Comparison of ENCODE assay signal across 14 cellular contexts in genomic region chr2:145563752-145564615, GRCh38.
A peak's percentile ranks its signal among the peaks of the same experiment; 100 is the strongest.
DNase-seq lines count a peak whose midpoint lies in the region; ATAC-seq and TF ChIP-seq lines count a peak whose summit lies in the region.
"Had no signal": no experiment of that assay in that cellular context is flagged by ENCODE, and none has a peak within 500 bp of the region (broad histone marks: within the 10 kb centered on the region; RNA-seq: fewer than 3 reads in every experiment).

No MANE protein-coding gene starts in this region.

- intact Hi-C loops in mucosa of descending colon (cut with DNase I, micrococcal nuclease): no loop called here

- H3K4me3 ChIP-seq in DND-41 (ENCODE audit: low read depth in 1 of 2, low read length in 2 of 2): no peak overlapping the region
- H3K4me3 ChIP-seq in mucosa of descending colon: no peak overlapping the region
- H3K4me3 ChIP-seq: BLaER1 treated with 17β-estradiol and CSF1 and Interleukin-3, amounts not matched to agents 10 nM and 100 nM had no signal

- H3K79me2 ChIP-seq in DND-41 (ENCODE audit: insufficient read depth, low read length): no peaks in the 10 kb centered on the region

- H3K27ac ChIP-seq in DND-41 (ENCODE audit: low read length): 0 out of 2 replicates have a peak overlapping the region, but pooled peaks have one; percentile 15
- H3K27ac ChIP-seq: BLaER1 treated with 17β-estradiol and CSF1 and Interleukin-3, amounts not matched to agents 10 nM and 100 nM had no signal

- peak; percentile 21 for DNase-seq in DND-41
- DNase-seq in NCI-H2171 treated with DMSO at 0.1 percent for 48 hours (lab: John Stamatoyannopoulos, UW): peak; percentile 73
- DNase-seq in chondrocyte (ENCODE audit: low spot score): no peak
- no peak for DNase-seq in omental fat pad (ENCODE audit: low spot score)
- DNase-seq in 8988T: no peak
- no peak for DNase-seq in HCEC 1CT
- no peak for DNase-seq in stimulated activated naive B cell treated with anti-CD40 and anti-IgM and Interleukin-4, amounts not matched to agents 10 μg/mL and 1 μg/mL and 100 μg/mL, for 72 hours
- DNase-seq in mucosa of descending colon: no peak
- DNase-seq: activated CD8-positive, alpha-beta memory T cell treated with anti-CD3 and anti-CD28 coated beads, Interleukin-2, amount 50 U/mL, for 4 hours; amygdala; stimulated activated CD4-positive, alpha-beta T cell treated with anti-CD3 and anti-CD28 coated beads, Interleukin-2, amount 100 ng/mL, for 48 hours had no signal

- no peaks in the 10 kb centered on the region for H3K27me3 ChIP-seq in DND-41 (ENCODE audit: insufficient read depth, low read length, poor library complexity)
- H3K27me3 ChIP-seq: BLaER1 treated with 17β-estradiol and CSF1 and Interleukin-3, amounts not matched to agents 10 nM and 100 nM had no signal

- no peak for TF ChIP-seq CTCF in DND-41 (IDR thresholded peaks at IDR 0.05; ENCODE audit: borderline replicate concordance, extremely low read depth, low read length, poor library complexity, severe bottlenecking)
- TF ChIP-seq CTCF in chondrocyte (IDR thresholded peaks at IDR 0.05): no peak
- TF ChIP-seq CTCF in omental fat pad (IDR thresholded peaks at IDR 0.05): no peak
- TF ChIP-seq CTCF in mucosa of descending colon (IDR thresholded peaks at IDR 0.05): no peak

- peak overlapping the region; percentile 17 for H3K27ac Mint-ChIP-seq in chondrocyte (ENCODE audit: unreplicated experiment)
- no peak overlapping the region for H3K27ac Mint-ChIP-seq in stimulated activated naive B cell treated with anti-CD40 and anti-IgM and Interleukin-4, amounts not matched to agents 10 μg/mL and 1 μg/mL and 100 μg/mL, for 72 hours
- H3K27ac Mint-ChIP-seq: T-helper 2 cell treated with Interferon-gamma antibody and Interleukin-4, amounts not matched to agents 5 μg/mL and 100 μg/mL, for 36 hours had no signal

- H3K9me3 ChIP-seq in DND-41 (ENCODE audit: insufficient read depth, low read length, severe bottlenecking): no peaks in the 10 kb centered on the region
- no peaks in the 10 kb centered on the region for H3K9me3 ChIP-seq in mucosa of descending colon
- H3K9me3 ChIP-seq: BLaER1 treated with 17β-estradiol and CSF1 and Interleukin-3, amounts not matched to agents 10 nM and 100 nM had no signal

- no peaks in the 10 kb centered on the region for H3K36me3 Mint-ChIP-seq in chondrocyte (ENCODE audit: low read depth)
- H3K36me3 Mint-ChIP-seq in stimulated activated naive B cell treated with anti-CD40 and anti-IgM and Interleukin-4, amounts not matched to agents 10 μg/mL and 1 μg/mL and 100 μg/mL, for 72 hours: no peaks in the 10 kb centered on the region

- H3K4me1 ChIP-seq in DND-41 (ENCODE audit: insufficient read depth, low read length) (no peaks in the 10 kb centered on the region), mucosa of descending colon (ENCODE audit: low read depth) (no peaks in the 10 kb centered on the region)
- H3K4me1 ChIP-seq: BLaER1 treated with 17β-estradiol and CSF1 and Interleukin-3, amounts not matched to agents 10 nM and 100 nM had no signal

- no peaks in the 10 kb centered on the region for H3K9me3 Mint-ChIP-seq in chondrocyte (ENCODE audit: low read depth)
- H3K9me3 Mint-ChIP-seq in stimulated activated naive B cell treated with anti-CD40 and anti-IgM and Interleukin-4, amounts not matched to agents 10 μg/mL and 1 μg/mL and 100 μg/mL, for 72 hours: no peaks in the 10 kb centered on the region
- H3K9me3 Mint-ChIP-seq: T-helper 2 cell treated with Interferon-gamma antibody and Interleukin-4, amounts not matched to agents 5 μg/mL and 100 μg/mL, for 36 hours had no signal

- H3K36me3 ChIP-seq in DND-41 (ENCODE audit: insufficient read depth, low read length) (no peaks in the 10 kb centered on the region), mucosa of descending colon (ENCODE audit: low read depth) (no peaks in the 10 kb centered on the region)
- H3K36me3 ChIP-seq: BLaER1 treated with 17β-estradiol and CSF1 and Interleukin-3, amounts not matched to agents 10 nM and 100 nM had no signal

- no peak overlapping the region for H2AFZ ChIP-seq in DND-41 (ENCODE audit: low read depth, low read length)

- H4K20me1 ChIP-seq in DND-41 (ENCODE audit: insufficient read depth, low read length): no peaks in the 10 kb centered on the region
- H4K20me1 ChIP-seq: BLaER1 treated with 17β-estradiol and CSF1 and Interleukin-3, amounts not matched to agents 10 nM and 100 nM had no signal

- no peak overlapping the region for H3K9ac ChIP-seq in DND-41 (ENCODE audit: low read depth, low read length)
- H3K9ac ChIP-seq: BLaER1 treated with 17β-estradiol and CSF1 and Interleukin-3, amounts not matched to agents 10 nM and 100 nM had no signal

- no peak overlapping the region for H3K4me3 Mint-ChIP-seq in chondrocyte (ENCODE audit: unreplicated experiment)
- no peak overlapping the region for H3K4me3 Mint-ChIP-seq in stimulated activated naive B cell treated with anti-CD40 and anti-IgM and Interleukin-4, amounts not matched to agents 10 μg/mL and 1 μg/mL and 100 μg/mL, for 72 hours
- H3K4me3 Mint-ChIP-seq: neural crest cell; T-helper 2 cell treated with Interferon-gamma antibody and Interleukin-4, amounts not matched to agents 5 μg/mL and 100 μg/mL, for 36 hours had no signal

- H3K27me3 Mint-ChIP-seq in chondrocyte (ENCODE audit: low read depth): no peaks in the 10 kb centered on the region
- H3K27me3 Mint-ChIP-seq in stimulated activated naive B cell treated with anti-CD40 and anti-IgM and Interleukin-4, amounts not matched to agents 10 μg/mL and 1 μg/mL and 100 μg/mL, for 72 hours: no peaks in the 10 kb centered on the region

- H3K4me1 Mint-ChIP-seq in chondrocyte (ENCODE audit: low read depth): peaks cover 10% of the 10 kb centered on the region
- H3K4me1 Mint-ChIP-seq in stimulated activated naive B cell treated with anti-CD40 and anti-IgM and Interleukin-4, amounts not matched to agents 10 μg/mL and 1 μg/mL and 100 μg/mL, for 72 hours: peaks cover 5 to 11% of the 10 kb centered on the region in 2 donors

- peak; percentile 85 for ATAC-seq in DND-41 (ENCODE audit: insufficient read depth, low read depth)
- ATAC-seq in omental fat pad (ENCODE audit: low FRiP score): peak; percentile 37
- ATAC-seq in stimulated activated naive B cell treated with anti-CD40 and anti-IgM and Interleukin-4, amounts not matched to agents 10 μg/mL and 1 μg/mL and 100 μg/mL, for 72 hours (replicated peaks): no peak
- ATAC-seq in mucosa of descending colon: no peak

- no peak overlapping the region for H3K4me2 ChIP-seq in DND-41 (ENCODE audit: insufficient read depth, low read length)
- H3K4me2 ChIP-seq: BLaER1 treated with 17β-estradiol and CSF1 and Interleukin-3, amounts not matched to agents 10 nM and 100 nM had no signal

Comparison
In these comparisons a context has a peak if more than half of its experiments do, and no peak if none do; other contexts are left out.
1. ATAC-seq: peak in DND-41 (single experiment) and omental fat pad (single experiment); none in stimulated activated naive B cell treated with anti-CD40 and anti-IgM and Interleukin-4, amounts not matched to agents 10 μg/mL and 1 μg/mL and 100 μg/mL, for 72 hours (0 of 2) and mucosa of descending colon (single experiment).
2. DNase-seq: peak in DND-41 (single experiment) and NCI-H2171 treated with DMSO at 0.1 percent for 48 hours (single experiment); none in chondrocyte (single experiment), omental fat pad (single experiment), 8988T (single experiment), HCEC 1CT (single experiment), stimulated activated naive B cell treated with anti-CD40 and anti-IgM and Interleukin-4, amounts not matched to agents 10 μg/mL and 1 μg/mL and 100 μg/mL, for 72 hours (single experiment) and mucosa of descending colon (0 of 3).